ENCODE assay signal across 33 cellular contexts in genomic region chr1:70449049-70449448, GRCh38.
"Had no signal": no experiment of that assay in that cellular context is flagged by ENCODE, and none has a peak within 500 bp of the region (broad histone marks: within the 10 kb centered on the region; RNA-seq: fewer than 3 reads in every experiment).

No MANE protein-coding gene starts in this region.

- H3K36me3 Mint-ChIP-seq: activated CD4-positive, alpha-beta memory T cell treated with anti-CD3 and anti-CD28 coated beads for 36 hours; activated CD8-positive, alpha-beta memory T cell treated with anti-CD3 and anti-CD28 coated beads, Interleukin-2, amount 10 ng/mL, durations not matched to agents 7 days and 5 days; activated naive CD4-positive, alpha-beta T cell treated with anti-CD3 and anti-CD28 coated beads, Interleukin-2, amount 50 U/mL, for 24 hours; activated naive CD8-positive, alpha-beta T cell treated with anti-CD3 and anti-CD28 coated beads for 36 hours had no signal

- ATAC-seq: activated CD4-positive, alpha-beta T cell treated with anti-CD3 and anti-CD28 coated beads for 36 hours; activated CD8-positive, alpha-beta memory T cell treated with anti-CD3 and anti-CD28 coated beads, Interleukin-2, amount 10 ng/mL, durations not matched to agents 7 days and 5 days; activated CD8-positive, alpha-beta T cell treated with anti-CD3 and anti-CD28 coated beads, Interleukin-2, amount 10 ng/mL, durations not matched to agents 7 days and 5 days; activated naive CD8-positive, alpha-beta T cell treated with anti-CD3 and anti-CD28 coated beads, Interleukin-2, amount 50 U/mL, for 24 hours; body of pancreas; effector memory CD8-positive, alpha-beta T cell; gastroesophageal sphincter; heart right ventricle had no signal

- H3K4me1 ChIP-seq: adrenal gland, body of pancreas, esophagus squamous epithelium, gastroesophageal sphincter, heart right ventricle had no signal

- H3K4me3 Mint-ChIP-seq: activated CD4-positive, alpha-beta memory T cell treated with anti-CD3 and anti-CD28 coated beads for 36 hours; activated CD4-positive, alpha-beta T cell treated with anti-CD3 and anti-CD28 coated beads for 36 hours; activated CD4-positive, alpha-beta T cell treated with anti-CD3 and anti-CD28 coated beads, Interleukin-2, amount 10 ng/mL, durations not matched to agents 24 days and 14 days; activated CD8-positive, alpha-beta memory T cell treated with anti-CD3 and anti-CD28 coated beads, Interleukin-2, amount 10 ng/mL, durations not matched to agents 7 days and 5 days; activated CD8-positive, alpha-beta T cell treated with anti-CD3 and anti-CD28 coated beads, Interleukin-2, amount 10 ng/mL, durations not matched to agents 7 days and 5 days; activated naive CD4-positive, alpha-beta T cell treated with anti-CD3 and anti-CD28 coated beads for 36 hours; activated naive CD4-positive, alpha-beta T cell treated with anti-CD3 and anti-CD28 coated beads, Interleukin-2, amount 50 U/mL, for 24 hours; activated naive CD8-positive, alpha-beta T cell treated with anti-CD3 and anti-CD28 coated beads for 36 hours; activated naive CD8-positive, alpha-beta T cell treated with anti-CD3 and anti-CD28 coated beads, Interleukin-2, amount 50 U/mL, for 24 hours; activated T-helper 1 cell treated with anti-CD3 and anti-CD28 coated beads, Interleukin-12 subunit alpha, Interleukin-12 subunit beta, Interleukin-2, Interleukin-4 antibody, amounts not matched to agents 30 ng/mL and 10 ng/mL and 1 ng/mL, durations not matched to agents 14 hours and 24 hours and 36 hours; effector memory CD8-positive, alpha-beta T cell had no signal

- H3K27ac Mint-ChIP-seq: activated CD4-positive, alpha-beta memory T cell treated with anti-CD3 and anti-CD28 coated beads for 36 hours; activated CD4-positive, alpha-beta T cell treated with anti-CD3 and anti-CD28 coated beads for 36 hours; activated CD4-positive, alpha-beta T cell treated with anti-CD3 and anti-CD28 coated beads, Interleukin-2, amount 10 ng/mL, durations not matched to agents 24 days and 14 days; activated CD8-positive, alpha-beta memory T cell treated with anti-CD3 and anti-CD28 coated beads, Interleukin-2, amount 10 ng/mL, durations not matched to agents 7 days and 5 days; activated CD8-positive, alpha-beta T cell treated with anti-CD3 and anti-CD28 coated beads, Interleukin-2, amount 10 ng/mL, durations not matched to agents 7 days and 5 days; activated naive CD4-positive, alpha-beta T cell treated with anti-CD3 and anti-CD28 coated beads for 36 hours; activated naive CD4-positive, alpha-beta T cell treated with anti-CD3 and anti-CD28 coated beads, Interleukin-2, amount 50 U/mL, for 24 hours; activated naive CD8-positive, alpha-beta T cell treated with anti-CD3 and anti-CD28 coated beads for 36 hours; activated naive CD8-positive, alpha-beta T cell treated with anti-CD3 and anti-CD28 coated beads, Interleukin-2, amount 50 U/mL, for 24 hours; activated T-helper 1 cell treated with anti-CD3 and anti-CD28 coated beads, Interleukin-12 subunit alpha, Interleukin-12 subunit beta, Interleukin-2, Interleukin-4 antibody, amounts not matched to agents 30 ng/mL and 10 ng/mL and 1 ng/mL, durations not matched to agents 14 hours and 24 hours and 36 hours; activated T-helper 2 cell treated with anti-CD3 and anti-CD28 coated beads, Interferon-gamma antibody, Interleukin-2, Interleukin-4, amounts not matched to agents 10 μg/mL and 5 μg/mL and 100 μg/mL, durations not matched to agents 14 hours and 24 hours and 36 hours; effector memory CD8-positive, alpha-beta T cell had no signal

- H3K36me3 ChIP-seq: adrenal gland, esophagus squamous epithelium, gastroesophageal sphincter, heart right ventricle had no signal

- H3K4me1 Mint-ChIP-seq: activated CD8-positive, alpha-beta memory T cell treated with anti-CD3 and anti-CD28 coated beads, Interleukin-2, amount 10 ng/mL, durations not matched to agents 7 days and 5 days; activated naive CD4-positive, alpha-beta T cell treated with anti-CD3 and anti-CD28 coated beads, Interleukin-2, amount 50 U/mL, for 24 hours; activated naive CD8-positive, alpha-beta T cell treated with anti-CD3 and anti-CD28 coated beads for 36 hours had no signal

- H3K4me3 ChIP-seq: adrenal gland, body of pancreas, esophagus squamous epithelium, gastroesophageal sphincter, heart right ventricle had no signal

- H3K27ac ChIP-seq: adrenal gland, body of pancreas, epithelial cell of prostate, esophagus squamous epithelium, gastroesophageal sphincter, heart right ventricle had no signal

- DNase-seq: activated CD4-positive, alpha-beta memory T cell treated with anti-CD3 and anti-CD28 coated beads for 36 hours; activated CD4-positive, alpha-beta T cell treated with anti-CD3 and anti-CD28 coated beads for 36 hours; activated CD4-positive, alpha-beta T cell treated with anti-CD3 and anti-CD28 coated beads, Interleukin-2, amount 10 ng/mL, durations not matched to agents 24 days and 14 days; activated CD4-positive, CD25-positive, alpha-beta regulatory T cell; activated CD4-positive, CD25-positive, alpha-beta regulatory T cell treated with anti-CD3 and anti-CD28 coated beads, Interleukin-2, amount 50 U/mL, for 72 hours; activated CD8-positive, alpha-beta memory T cell treated with anti-CD3 and anti-CD28 coated beads, Interleukin-2, amount 10 ng/mL, durations not matched to agents 7 days and 5 days; activated CD8-positive, alpha-beta memory T cell treated with anti-CD3 and anti-CD28 coated beads, Interleukin-2, amount 50 U/mL, for 4 hours; activated CD8-positive, alpha-beta T cell treated with anti-CD3 and anti-CD28 coated beads, Interleukin-2, amount 10 ng/mL, durations not matched to agents 7 days and 5 days; activated effector memory CD4-positive, alpha-beta T cell treated with anti-CD3 and anti-CD28 coated beads, Interleukin-2, amount 50 U/mL, for 16 hours; activated naive CD4-positive, alpha-beta T cell treated with anti-CD3 and anti-CD28 coated beads for 36 hours; activated naive CD8-positive, alpha-beta T cell treated with anti-CD3 and anti-CD28 coated beads for 36 hours; activated naive CD8-positive, alpha-beta T cell treated with anti-CD3 and anti-CD28 coated beads, Interleukin-2, amount 50 U/mL, for 24 hours; activated T-cell treated with anti-CD3 and anti-CD28 coated beads, Interleukin-2, amount 50 U/mL, for 1 hour; activated T-cell treated with anti-CD3 and anti-CD28 coated beads, Interleukin-2, amount 50 U/mL, for 48 hours; adrenal gland; amygdala; aorta; body of pancreas; caudate nucleus; cortex of kidney; dermis blood vessel endothelial cell; effector CD4-positive, alpha-beta T cell; effector memory CD8-positive, alpha-beta T cell; esophagus squamous epithelium; foreskin melanocyte; heart right ventricle; T-helper 1 cell; T-helper 2 cell had no signal

- H3K9me3 Mint-ChIP-seq: activated CD4-positive, alpha-beta T cell treated with anti-CD3 and anti-CD28 coated beads, Interleukin-2, amount 10 ng/mL, durations not matched to agents 24 days and 14 days; activated naive CD4-positive, alpha-beta T cell treated with anti-CD3 and anti-CD28 coated beads for 36 hours; activated naive CD4-positive, alpha-beta T cell treated with anti-CD3 and anti-CD28 coated beads, Interleukin-2, amount 50 U/mL, for 24 hours; activated naive CD8-positive, alpha-beta T cell treated with anti-CD3 and anti-CD28 coated beads for 36 hours; activated T-helper 1 cell treated with anti-CD3 and anti-CD28 coated beads, Interleukin-12 subunit alpha, Interleukin-12 subunit beta, Interleukin-2, Interleukin-4 antibody, amounts not matched to agents 30 ng/mL and 10 ng/mL and 1 ng/mL, durations not matched to agents 14 hours and 24 hours and 36 hours; activated T-helper 2 cell treated with anti-CD3 and anti-CD28 coated beads, Interferon-gamma antibody, Interleukin-2, Interleukin-4, amounts not matched to agents 10 μg/mL and 5 μg/mL and 100 μg/mL, durations not matched to agents 14 hours and 24 hours and 36 hours; effector memory CD8-positive, alpha-beta T cell had no signal

- H3K27me3 Mint-ChIP-seq: activated CD4-positive, alpha-beta memory T cell treated with anti-CD3 and anti-CD28 coated beads for 36 hours; activated CD4-positive, alpha-beta T cell treated with anti-CD3 and anti-CD28 coated beads, Interleukin-2, amount 10 ng/mL, durations not matched to agents 24 days and 14 days; activated naive CD8-positive, alpha-beta T cell treated with anti-CD3 and anti-CD28 coated beads for 36 hours; activated naive CD8-positive, alpha-beta T cell treated with anti-CD3 and anti-CD28 coated beads, Interleukin-2, amount 50 U/mL, for 24 hours had no signal

- H3K27me3 ChIP-seq: adrenal gland, body of pancreas, esophagus squamous epithelium, gastroesophageal sphincter, heart right ventricle had no signal

- H3K9me3 ChIP-seq: adrenal gland, body of pancreas, esophagus squamous epithelium, gastroesophageal sphincter, heart right ventricle had no signal
